ENCODE assay signal across 13 cellular contexts in the genomic region with DNA sequence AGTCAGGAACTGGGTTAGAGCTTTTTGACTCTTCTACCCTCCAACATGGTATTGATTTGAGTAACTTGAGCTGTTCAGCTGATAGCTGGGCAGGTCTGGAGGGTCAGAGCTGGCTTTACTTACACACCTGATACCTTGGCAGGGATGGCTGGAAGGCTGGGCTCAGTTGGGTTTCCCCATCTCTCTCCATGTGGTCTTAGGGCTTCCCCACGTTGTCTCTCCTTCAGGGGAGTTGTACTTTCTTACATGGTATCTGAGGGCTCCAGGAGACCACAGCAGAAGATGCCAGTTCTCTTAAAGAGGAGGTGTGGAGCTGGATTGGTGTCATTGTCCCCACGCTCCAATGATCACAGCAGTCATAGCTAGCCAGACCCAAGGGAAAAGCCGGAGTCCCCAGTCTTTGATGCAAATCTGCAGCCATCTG. TPM values are rescaled to one million over a fixed set of nuclear protein-coding genes. Genes with fewer than 3 reads are reported as not detected.
DNase-seq lines count a peak whose midpoint lies in the region; ATAC-seq and TF ChIP-seq lines count a peak whose summit lies in the region.
"Had no signal": no experiment of that assay in that cellular context is flagged by ENCODE, and none has a peak within 500 bp of the region (broad histone marks: within the 10 kb centered on the region; RNA-seq: fewer than 3 reads in every experiment).

No MANE protein-coding gene starts in this region.

- WGBS in trophoblast cell (ENCODE audit: extremely low coverage, insufficient coverage, insufficient read length) = no CpG with 5 or more reads among the region's 3 CpGs

- H3K4me2 ChIP-seq in trophoblast cell (ENCODE audit: low read length) = no peak overlapping the region

- H3K9me3 ChIP-seq in trophoblast cell (ENCODE audit: insufficient read depth, low read depth, low read length) = no peaks in the 10 kb centered on the region

- no peak overlapping the region for H2AFZ ChIP-seq in trophoblast cell (ENCODE audit: insufficient read depth, low read length, poor library complexity)

- no peak overlapping the region for H2AK5ac ChIP-seq in trophoblast cell (ENCODE audit: low read length)

- no peak overlapping the region for H4K91ac ChIP-seq in trophoblast cell (ENCODE audit: low read depth, low read length)

- no peak overlapping the region for H3K14ac ChIP-seq in trophoblast cell (ENCODE audit: low read length)

- DNase-seq in GM06990 (ENCODE audit: extremely low read depth, insufficient read length) = peak; percentile 33
- no peak for DNase-seq in nucleus accumbens (lab: John Stamatoyannopoulos, UW)
- DNase-seq in left cardiac atrium = no peak
- no peak for DNase-seq in activated CD8-positive, alpha-beta memory T cell treated with anti-CD3 and anti-CD28 coated beads, Interleukin-2, amount 50 U/mL, for 4 hours
- DNase-seq in trophoblast cell = no peak
- DNase-seq: glutamatergic neuron; GOT3; KG1; NCI-H2171; stimulated activated naive CD4-positive, alpha-beta T cell treated with Interleukin-2 at 50 U/mL for 16 hours had no signal

- H3K36me3 ChIP-seq in GM06990 (ENCODE audit: control insufficient read depth, insufficient read depth, low read length) (no peaks in the 10 kb centered on the region), trophoblast cell (ENCODE audit: control insufficient read depth in 1 of 2, insufficient read depth in 2 of 2, low read length in 2 of 2) (no peaks in the 10 kb centered on the region)

- H2BK12ac ChIP-seq in trophoblast cell (ENCODE audit: low read length) = no peak overlapping the region

- H2BK5ac ChIP-seq in trophoblast cell (ENCODE audit: low read depth, low read length, poor library complexity) = no peak overlapping the region

- no peak overlapping the region for H4K12ac ChIP-seq in trophoblast cell (ENCODE audit: low read depth, low read length)

- H3K79me2 ChIP-seq in trophoblast cell (ENCODE audit: control insufficient read depth, insufficient read depth, low read length, poor library complexity) = no peaks in the 10 kb centered on the region

- H3K18ac ChIP-seq in trophoblast cell (ENCODE audit: low read length) = no peak overlapping the region

- no peak overlapping the region for H3K9ac ChIP-seq in trophoblast cell (ENCODE audit: low read length)

- peak; percentile 41 for ATAC-seq in GM19324 (IDR thresholded peaks at IDR 0.05; ENCODE audit: low FRiP score, unreplicated experiment)
- peak; percentile 77 for ATAC-seq in HG02623 (IDR thresholded peaks at IDR 0.05; ENCODE audit: unreplicated experiment)
- ATAC-seq in HG03342 (IDR thresholded peaks at IDR 0.05; ENCODE audit: unreplicated experiment) = peak; percentile 76
- no peak for ATAC-seq in left cardiac atrium

- no peak overlapping the region for H3K4me3 ChIP-seq in GM06990 (replicated peaks; ENCODE audit: low read depth, low read length)
- no peak overlapping the region for H3K4me3 ChIP-seq in trophoblast cell (ENCODE audit: low read depth, low read length)

- H3K79me1 ChIP-seq in trophoblast cell (ENCODE audit: low read length) = no peaks in the 10 kb centered on the region

- intact Hi-C loops in left cardiac atrium (cut with DNase I) = no loop called here

- H3K27me3 ChIP-seq in GM06990 (replicated peaks; ENCODE audit: control insufficient read depth, insufficient read depth, low read length) (no peaks in the 10 kb centered on the region), trophoblast cell (ENCODE audit: insufficient read depth, low read length) (no peaks in the 10 kb centered on the region)

- no peaks in the 10 kb centered on the region for H3K4me1 ChIP-seq in trophoblast cell (ENCODE audit: control insufficient read depth in 1 of 2, insufficient read depth in 2 of 2, low read length in 2 of 2)

- no peak overlapping the region for H2BK120ac ChIP-seq in trophoblast cell (ENCODE audit: insufficient read depth, low read length, poor library complexity)

- no peak overlapping the region for H3K27ac ChIP-seq in trophoblast cell (ENCODE audit: low read depth, low read length)

- H4K8ac ChIP-seq in trophoblast cell (ENCODE audit: low read depth, low read length) = no peak overlapping the region

- no peak overlapping the region for H3K4ac ChIP-seq in trophoblast cell (ENCODE audit: low read depth, low read length)

- no peak for TF ChIP-seq CTCF in GM06990 (IDR thresholded peaks at IDR 0.05; ENCODE audit: insufficient read depth, low read length, poor library complexity, severe bottlenecking)

- no peak overlapping the region for H3K23ac ChIP-seq in trophoblast cell (ENCODE audit: low read length)

RNA-seq across cellular contexts. Expression of gene ISOC1, which starts 25.6 kb away (rescaled TPM):
- total RNA-seq in left cardiac atrium = 100 to 1,000 TPM in 1 of 2 donors, 10 to 100 TPM in 1; 78.7 to 103 TPM
- 13.8 and 14.2 TPM in 2 replicates for polyA plus RNA-seq in trophoblast cell (2013)

Comparison
In these comparisons a context has a peak if more than half of its experiments do, and no peak if none do; other contexts are left out.
1. ATAC-seq: peak in GM19324 (single experiment), HG02623 (single experiment) and HG03342 (single experiment); none in left cardiac atrium (0 of 2).